ENCODE assay signal across 9 cellular contexts in genomic region chr1:7117599-7118281, GRCh38.
DNase-seq lines count a peak whose midpoint lies in the region; ATAC-seq and TF ChIP-seq lines count a peak whose summit lies in the region.
"Had no signal": no experiment of that assay in that cellular context is flagged by ENCODE, and none has a peak within 500 bp of the region (broad histone marks: within the 10 kb centered on the region; RNA-seq: fewer than 3 reads in every experiment).

No MANE protein-coding gene starts in this region.

- DNase-seq in EL = peak; percentile 89
- peak; percentile 74 for DNase-seq in NCI-H2196 (lab: John Stamatoyannopoulos, UW; ENCODE audit: unreplicated experiment)
- DNase-seq in cardiac fibroblast (ENCODE audit: low read depth in 2 of 2) = peak; percentile 56 to 76
- peak in 1 of 3 donors; percentile 12 for DNase-seq in mucosa of descending colon
- no peak for DNase-seq in activated CD8-positive, alpha-beta memory T cell treated with anti-CD3 and anti-CD28 coated beads, Interleukin-2, amount 10 ng/mL, durations not matched to agents 7 days and 5 days
- DNase-seq in GM19240 (ENCODE audit: insufficient read length, low spot score) = no peak

- TF ChIP-seq CTCF in cardiac fibroblast (IDR thresholded peaks at IDR 0.05; ENCODE audit: low read depth, low read length) (peak; percentile 7), mucosa of descending colon (IDR thresholded peaks at IDR 0.05) (no peak)

- no peaks in the 10 kb centered on the region for H3K36me3 ChIP-seq in mucosa of descending colon (ENCODE audit: low read depth)

- H3K36me3 Mint-ChIP-seq in activated CD8-positive, alpha-beta memory T cell treated with anti-CD3 and anti-CD28 coated beads, Interleukin-2, amount 10 ng/mL, durations not matched to agents 7 days and 5 days = no peaks in the 10 kb centered on the region

- intact Hi-C loops in mucosa of descending colon (cut with DNase I, micrococcal nuclease) = no loop called here

- no peak overlapping the region for H3K4me3 Mint-ChIP-seq in activated CD8-positive, alpha-beta memory T cell treated with anti-CD3 and anti-CD28 coated beads, Interleukin-2, amount 10 ng/mL, durations not matched to agents 7 days and 5 days
- H3K4me3 Mint-ChIP-seq: central memory CD8-positive, alpha-beta T cell had no signal

- no peaks in the 10 kb centered on the region for H3K9me3 ChIP-seq in mucosa of descending colon

- H3K9me3 Mint-ChIP-seq in activated CD8-positive, alpha-beta memory T cell treated with anti-CD3 and anti-CD28 coated beads, Interleukin-2, amount 10 ng/mL, durations not matched to agents 7 days and 5 days (ENCODE audit: low read depth) = peaks cover 4% of the 10 kb centered on the region
- H3K9me3 Mint-ChIP-seq: central memory CD8-positive, alpha-beta T cell had no signal

- no peak overlapping the region for H3K27ac Mint-ChIP-seq in activated CD8-positive, alpha-beta memory T cell treated with anti-CD3 and anti-CD28 coated beads, Interleukin-2, amount 10 ng/mL, durations not matched to agents 7 days and 5 days

- H3K4me3 ChIP-seq in cardiac fibroblast (replicated peaks in 1 of 2; ENCODE audit: low read depth in 2 of 2, low read length in 2 of 2) (no peak overlapping the region), mucosa of descending colon (no peak overlapping the region)

- CTCF ChIA-PET in activated CD8-positive, alpha-beta memory T cell treated with anti-CD3 and anti-CD28 coated beads, Interleukin-2, amount 10 ng/mL, durations not matched to agents 7 days and 5 days (lab: Charles Lee) = interaction anchor here (0.6 kb wide), 1 partner anchor 328 kb away, joined by 3 read pairs; no protein-coding TSS in a partner anchor

- H3K4me1 Mint-ChIP-seq in activated CD8-positive, alpha-beta memory T cell treated with anti-CD3 and anti-CD28 coated beads, Interleukin-2, amount 10 ng/mL, durations not matched to agents 7 days and 5 days = no peaks in the 10 kb centered on the region
- H3K4me1 Mint-ChIP-seq: central memory CD8-positive, alpha-beta T cell had no signal

- no peaks in the 10 kb centered on the region for H3K27me3 Mint-ChIP-seq in activated CD8-positive, alpha-beta memory T cell treated with anti-CD3 and anti-CD28 coated beads, Interleukin-2, amount 10 ng/mL, durations not matched to agents 7 days and 5 days

- peak; percentile 65 for ATAC-seq in mucosa of descending colon
- ATAC-seq in activated CD8-positive, alpha-beta memory T cell treated with anti-CD3 and anti-CD28 coated beads, Interleukin-2, amount 10 ng/mL, durations not matched to agents 7 days and 5 days = no peak
- no peak for ATAC-seq in HG02610 (IDR thresholded peaks at IDR 0.05; ENCODE audit: unreplicated experiment)
- ATAC-seq in HG02588 (IDR thresholded peaks at IDR 0.05; ENCODE audit: unreplicated experiment) = no peak

- no peaks in the 10 kb centered on the region for H3K4me1 ChIP-seq in mucosa of descending colon (ENCODE audit: low read depth)

Comparison
In these comparisons a context has a peak if more than half of its experiments do, and no peak if none do; other contexts are left out.
1. DNase-seq: peak in EL (single experiment), NCI-H2196 (single experiment) and cardiac fibroblast (2 of 2); none in activated CD8-positive, alpha-beta memory T cell treated with anti-CD3 and anti-CD28 coated beads, Interleukin-2, amount 10 ng/mL, durations not matched to agents 7 days and 5 days (single experiment) and GM19240 (single experiment).